Comparison of ENCODE assay signal across 9 cellular contexts in genomic region chr3:42192334-42193200, GRCh38.
DNase-seq lines count a peak whose midpoint lies in the region; ATAC-seq, FAIRE-seq and TF ChIP-seq lines count a peak whose summit lies in the region.
"Had no signal": no experiment of that assay in that cellular context is flagged by ENCODE, and none has a peak within 500 bp of the region (broad histone marks: within the 10 kb centered on the region; RNA-seq: fewer than 3 reads in every experiment).

No MANE protein-coding gene starts in this region.

- POLR2A ChIA-PET in K562 (lab: Yijun Ruan, JAX), result interaction anchor here (0.6 to 1.3 kb wide), 2 partner anchors 17 to 1524 kb away, joined by 3 read pairs; no protein-coding TSS in a partner anchor

- no peak overlapping the region for H3K27ac ChIP-seq in K562 (ENCODE audit: extremely low read depth, low read depth, low read length)
- H3K27ac ChIP-seq in osteoblast (ENCODE audit: low read depth, low read length), result no peak overlapping the region
- H3K27ac ChIP-seq: epithelial cell of prostate had no signal

- ATAC-seq in GM19397 (IDR thresholded peaks at IDR 0.05; ENCODE audit: unreplicated experiment), result peak; percentile 38
- ATAC-seq in HG03442 (IDR thresholded peaks at IDR 0.05; ENCODE audit: unreplicated experiment), result peak; percentile 38
- ATAC-seq in K562, result no peak
- ATAC-seq in HG03457 (IDR thresholded peaks at IDR 0.05; ENCODE audit: unreplicated experiment), result no peak
- ATAC-seq in left ventricle myocardium superior, result no peak

- H3K9me3 ChIP-seq in K562 (replicated peaks; ENCODE audit: control insufficient read depth, insufficient read depth, low read depth, low read length), result no peaks in the 10 kb centered on the region
- no peaks in the 10 kb centered on the region for H3K9me3 ChIP-seq in osteoblast (ENCODE audit: low read depth, low read length)

- H3K36me3 ChIP-seq in K562 (ENCODE audit: control insufficient read depth, insufficient read depth, low read length) (peaks cover 54% of the 10 kb centered on the region; the same call in 2 of the 3 replicates), osteoblast (ENCODE audit: insufficient read depth, low read length) (peaks cover 36% of the 10 kb centered on the region)

- H3K4me1 ChIP-seq in K562 (replicated peaks in 1 of 2; ENCODE audit: control insufficient read depth in 2 of 2, insufficient read depth in 2 of 2, low read length in 2 of 2) (no peaks in the 10 kb centered on the region), osteoblast (ENCODE audit: insufficient read depth, low read length) (no peaks in the 10 kb centered on the region)

- in situ Hi-C loops in K562 (cut with MboI), result no loop called here

- no peak for TF ChIP-seq CTCF in K562 (IDR thresholded peaks at IDR 0.05 in 2 of 3, conservative IDR thresholded peaks at IDR 0.05 in 1 of 3; ENCODE audit: insufficient read depth in 2 of 3, low read depth in 1 of 3, low read length in 3 of 3)
- no peak for TF ChIP-seq CTCF in osteoblast (IDR thresholded peaks at IDR 0.05; ENCODE audit: extremely low read depth, low read depth, low read length)

- H3K4me2 ChIP-seq in K562 (ENCODE audit: insufficient read depth, low read length) (no peak overlapping the region), osteoblast (ENCODE audit: insufficient read depth, low read length) (no peak overlapping the region)

- no peak for FAIRE-seq in K562 (lab: Jason Lieb, UNC)

- H3K27me3 ChIP-seq in K562 (ENCODE audit: control insufficient read depth in 2 of 2, insufficient read depth in 2 of 2, low read length in 2 of 2) (no peaks in the 10 kb centered on the region), osteoblast (ENCODE audit: insufficient read depth, low read length) (no peaks in the 10 kb centered on the region)

- TF ChIP-seq EP300 in K562 (IDR thresholded peaks at IDR 0.05; ENCODE audit: low read length), result no peak

- CTCF ChIA-PET in K562 (lab: Yijun Ruan, JAX; ENCODE audit: low intra/inter-chr PET ratio), result interaction anchor here (1.6 kb wide), 1 partner anchor 73 kb away, joined by 5 read pairs; no protein-coding TSS in a partner anchor

- intact Hi-C loops in K562 (cut with micrococcal nuclease), result no loop called here
- intact Hi-C loops in left ventricle myocardium superior (cut with micrococcal nuclease), result loop anchor here (5.0 to 10.0 kb wide), 2 partner anchors 75 to 288 kb away; no protein-coding TSS in a partner anchor

- 93% methylated on average over 8 of the region's 8 CpGs for WGBS in K562 (ENCODE audit: insufficient coverage, low coverage, missing lambda C conversion rate)

- no peak for TF ChIP-seq POLR2A in K562 (conservative IDR thresholded peaks at IDR 0.05)

- no peak overlapping the region for H2AFZ ChIP-seq in K562 (ENCODE audit: low read depth, low read length)
- no peak overlapping the region for H2AFZ ChIP-seq in osteoblast (ENCODE audit: low read length)

- peak; percentile 74 to 76 for DNase-seq in AML-193 (lab: John Stamatoyannopoulos, UW)
- no peak for DNase-seq in K562 (ENCODE audit: extremely low read depth in 1 of 4, low spot score in 3 of 4)
- DNase-seq in osteoblast (ENCODE audit: insufficient read length, low spot score, missing footprints), result no peak
- DNase-seq in left ventricle myocardium superior, result no peak
- DNase-seq in stimulated activated CD4-positive, alpha-beta T cell treated with anti-CD3 and anti-CD28 coated beads, Interleukin-2, amount 100 ng/mL, for 24 hours, result no peak

- TF ChIP-seq RAD21 in K562 (CRISPR knock-in tag; conservative IDR thresholded peaks at IDR 0.05 in 1 of 2, IDR thresholded peaks at IDR 0.05 in 1 of 2), result no peak

- H4K20me1 ChIP-seq in K562 (replicated peaks; ENCODE audit: control insufficient read depth, insufficient read depth, low read length) (no peaks in the 10 kb centered on the region; the same call in none of the 2 replicates), osteoblast (ENCODE audit: insufficient read depth, low read length) (peaks cover 33% of the 10 kb centered on the region)

- H3K9me1 ChIP-seq in K562 (ENCODE audit: control insufficient read depth, insufficient read depth, low read length), result no peaks in the 10 kb centered on the region

- no peaks in the 10 kb centered on the region for H3K79me2 ChIP-seq in K562 (ENCODE audit: control insufficient read depth, insufficient read depth, low read length)
- no peaks in the 10 kb centered on the region for H3K79me2 ChIP-seq in osteoblast (ENCODE audit: insufficient read depth, low read length)

- no peak overlapping the region for H3K4me3 ChIP-seq in K562
- H3K4me3 ChIP-seq in osteoblast (ENCODE audit: insufficient read depth, low read length), result no peak overlapping the region

- BruUV-seq in K562 (replicated peaks; lab: Mats Ljungman, UMichigan), result no TSS peak

- H3K9ac ChIP-seq in K562 (ENCODE audit: insufficient read depth in 1 of 2, low read depth in 2 of 2, low read length in 2 of 2), result no peak overlapping the region

TF ChIP-seq in K562, 482 proteins besides CTCF, POLR2A, EP300 and RAD21:
- TF ChIP-seq C11orf30 (IDR thresholded peaks at IDR 0.05; ENCODE audit: low read depth) (0 out of 2 replicates have a peak, but pooled peaks have one; percentile 6), SREBF1 (IDR thresholded peaks at IDR 0.05; ENCODE audit: borderline replicate concordance, low read depth, low read length) (no peak)

Comparison
In these comparisons a context has a peak if more than half of its experiments do, and no peak if none do; other contexts are left out.
1. DNase-seq: peak in AML-193 (2 of 2); none in K562 (0 of 4), osteoblast (single experiment), left ventricle myocardium superior (single experiment) and stimulated activated CD4-positive, alpha-beta T cell treated with anti-CD3 and anti-CD28 coated beads, Interleukin-2, amount 100 ng/mL, for 24 hours (0 of 2).
2. ATAC-seq: peak in GM19397 (single experiment) and HG03442 (single experiment); none in K562 (single experiment), HG03457 (single experiment) and left ventricle myocardium superior (single experiment).